In the genomic region with DNA sequence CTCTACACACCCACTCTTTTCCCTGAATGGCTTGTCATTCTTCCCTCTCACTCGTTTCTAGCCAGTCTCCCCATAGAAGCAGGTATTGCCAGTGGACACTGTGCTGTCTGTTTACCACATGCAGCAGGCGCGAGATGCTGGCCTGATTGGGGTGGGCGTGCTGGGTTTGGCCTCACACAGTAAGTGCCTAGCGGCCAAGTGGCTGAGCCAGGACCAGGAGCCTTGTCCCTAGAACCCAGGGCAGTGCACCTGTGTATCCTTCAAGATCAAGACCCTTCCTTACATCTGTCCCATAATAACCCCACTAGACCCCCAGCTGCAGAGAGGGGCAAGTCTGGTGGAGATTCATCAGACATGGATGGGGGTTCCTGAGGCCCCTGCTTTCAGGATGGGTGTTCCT, we compare ENCODE assay signal across 26 cellular contexts.
"Had no signal": no experiment of that assay in that cellular context is flagged by ENCODE, and none has a peak within 500 bp of the region (broad histone marks: within the 10 kb centered on the region; RNA-seq: fewer than 3 reads in every experiment).

No MANE protein-coding gene starts in this region.

- H3K27ac ChIP-seq: ascending aorta, breast epithelium, cardiac muscle cell, coronary artery, dorsolateral prefrontal cortex, foreskin keratinocyte, gastrocnemius medialis had no signal

- DNase-seq: activated CD4-positive, alpha-beta memory T cell treated with anti-CD3 and anti-CD28 coated beads for 36 hours; activated CD4-positive, alpha-beta T cell treated with anti-CD3 and anti-CD28 coated beads for 36 hours; activated CD4-positive, alpha-beta T cell treated with anti-CD3 and anti-CD28 coated beads, Interleukin-2, amount 10 ng/mL, durations not matched to agents 24 days and 14 days; activated CD4-positive, CD25-positive, alpha-beta regulatory T cell; activated CD4-positive, CD25-positive, alpha-beta regulatory T cell treated with anti-CD3 and anti-CD28 coated beads, Interleukin-2, amount 50 U/mL, for 72 hours; activated CD8-positive, alpha-beta memory T cell treated with anti-CD3 and anti-CD28 coated beads, Interleukin-2, amount 10 ng/mL, durations not matched to agents 7 days and 5 days; activated CD8-positive, alpha-beta memory T cell treated with anti-CD3 and anti-CD28 coated beads, Interleukin-2, amount 50 U/mL, for 4 hours; activated CD8-positive, alpha-beta T cell treated with anti-CD3 and anti-CD28 coated beads, Interleukin-2, amount 10 ng/mL, durations not matched to agents 7 days and 5 days; activated gamma-delta T cell; activated naive CD4-positive, alpha-beta T cell; activated naive CD4-positive, alpha-beta T cell treated with anti-CD3 and anti-CD28 coated beads, Interleukin-2, amount 10 ng/mL, durations not matched to agents 7 days and 5 days; activated naive CD8-positive, alpha-beta T cell treated with anti-CD3 and anti-CD28 coated beads, Interleukin-2, amount 10 ng/mL, durations not matched to agents 7 days and 5 days; activated T-cell treated with anti-CD3 and anti-CD28 coated beads, Interleukin-2, amount 50 U/mL, for 1 hour; activated T-cell treated with anti-CD3 and anti-CD28 coated beads, Interleukin-2, amount 50 U/mL, for 72 hours; dorsolateral prefrontal cortex; effector memory CD4-positive, alpha-beta T cell; endodermal cell; foreskin keratinocyte; gastrocnemius medialis; T-helper 2 cell had no signal

- H3K27me3 ChIP-seq: ascending aorta, breast epithelium, cardiac muscle cell, gastrocnemius medialis had no signal

- H3K4me1 ChIP-seq: ascending aorta, breast epithelium, foreskin keratinocyte, gastrocnemius medialis had no signal

- ATAC-seq: activated CD4-positive, alpha-beta T cell treated with anti-CD3 and anti-CD28 coated beads for 36 hours; activated CD8-positive, alpha-beta memory T cell treated with anti-CD3 and anti-CD28 coated beads, Interleukin-2, amount 10 ng/mL, durations not matched to agents 7 days and 5 days; activated CD8-positive, alpha-beta T cell treated with anti-CD3 and anti-CD28 coated beads, Interleukin-2, amount 10 ng/mL, durations not matched to agents 7 days and 5 days; activated naive CD4-positive, alpha-beta T cell treated with anti-CD3 and anti-CD28 coated beads, Interleukin-2, amount 50 U/mL, for 72 hours; activated T-cell treated with anti-CD3 and anti-CD28 coated beads, Interleukin-2, amount 50 U/mL, for 72 hours; esophagus mucosa; foreskin keratinocyte; gastrocnemius medialis had no signal

- H3K36me3 ChIP-seq: ascending aorta, breast epithelium, cardiac muscle cell, gastrocnemius medialis had no signal

- H3K4me3 ChIP-seq: ascending aorta, breast epithelium, cardiac muscle cell, coronary artery, dorsolateral prefrontal cortex, gastrocnemius medialis had no signal
